ENCODE assay signal across 2 cellular contexts in the genomic region with DNA sequence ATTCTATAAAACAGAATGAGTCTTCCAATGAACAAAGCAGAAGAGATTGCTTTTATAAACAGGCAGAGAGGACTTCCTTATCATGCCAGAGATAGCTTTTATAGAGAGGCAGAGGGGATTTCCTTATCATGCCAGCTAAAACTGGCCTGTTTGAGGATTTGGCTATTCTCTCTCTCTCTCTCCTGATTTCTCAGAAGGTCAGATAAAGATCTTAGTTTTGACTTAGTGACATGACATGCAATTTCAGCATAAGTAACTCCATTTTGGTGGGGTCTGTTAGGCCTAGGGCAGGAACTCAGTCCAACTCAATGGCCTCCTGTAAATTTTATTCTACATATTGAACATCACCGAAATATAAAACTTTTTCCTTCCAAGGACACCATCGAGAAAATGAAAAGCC.
A peak's percentile ranks its signal among the peaks of the same experiment; 100 is the strongest.
TF ChIP-seq lines count a peak whose summit lies in the region.

No MANE protein-coding gene starts in this region.

TF ChIP-seq in SK-N-SH treated with all-trans-retinoic acid at 6 μM for 48 hours, 23 proteins besides CTCF, POLR2A, EP300 and RAD21 (continued from another document):
- TF ChIP-seq, protein P1, sequence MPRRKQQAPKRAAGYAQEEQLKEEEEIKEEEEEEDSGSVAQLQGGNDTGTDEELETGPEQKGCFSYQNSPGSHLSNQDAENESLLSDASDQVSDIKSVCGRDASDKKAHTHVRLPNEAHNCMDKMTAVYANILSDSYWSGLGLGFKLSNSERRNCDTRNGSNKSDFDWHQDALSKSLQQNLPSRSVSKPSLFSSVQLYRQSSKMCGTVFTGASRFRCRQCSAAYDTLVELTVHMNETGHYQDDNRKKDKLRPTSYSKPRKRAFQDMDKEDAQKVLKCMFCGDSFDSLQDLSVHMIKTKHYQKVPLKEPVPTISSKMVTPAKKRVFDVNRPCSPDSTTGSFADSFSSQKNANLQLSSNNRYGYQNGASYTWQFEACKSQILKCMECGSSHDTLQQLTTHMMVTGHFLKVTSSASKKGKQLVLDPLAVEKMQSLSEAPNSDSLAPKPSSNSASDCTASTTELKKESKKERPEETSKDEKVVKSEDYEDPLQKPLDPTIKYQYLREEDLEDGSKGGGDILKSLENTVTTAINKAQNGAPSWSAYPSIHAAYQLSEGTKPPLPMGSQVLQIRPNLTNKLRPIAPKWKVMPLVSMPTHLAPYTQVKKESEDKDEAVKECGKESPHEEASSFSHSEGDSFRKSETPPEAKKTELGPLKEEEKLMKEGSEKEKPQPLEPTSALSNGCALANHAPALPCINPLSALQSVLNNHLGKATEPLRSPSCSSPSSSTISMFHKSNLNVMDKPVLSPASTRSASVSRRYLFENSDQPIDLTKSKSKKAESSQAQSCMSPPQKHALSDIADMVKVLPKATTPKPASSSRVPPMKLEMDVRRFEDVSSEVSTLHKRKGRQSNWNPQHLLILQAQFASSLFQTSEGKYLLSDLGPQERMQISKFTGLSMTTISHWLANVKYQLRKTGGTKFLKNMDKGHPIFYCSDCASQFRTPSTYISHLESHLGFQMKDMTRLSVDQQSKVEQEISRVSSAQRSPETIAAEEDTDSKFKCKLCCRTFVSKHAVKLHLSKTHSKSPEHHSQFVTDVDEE (CRISPR knock-in tag; IDR thresholded peaks at IDR 0.05) = peak; percentile 96
- TF ChIP-seq, protein P2, sequence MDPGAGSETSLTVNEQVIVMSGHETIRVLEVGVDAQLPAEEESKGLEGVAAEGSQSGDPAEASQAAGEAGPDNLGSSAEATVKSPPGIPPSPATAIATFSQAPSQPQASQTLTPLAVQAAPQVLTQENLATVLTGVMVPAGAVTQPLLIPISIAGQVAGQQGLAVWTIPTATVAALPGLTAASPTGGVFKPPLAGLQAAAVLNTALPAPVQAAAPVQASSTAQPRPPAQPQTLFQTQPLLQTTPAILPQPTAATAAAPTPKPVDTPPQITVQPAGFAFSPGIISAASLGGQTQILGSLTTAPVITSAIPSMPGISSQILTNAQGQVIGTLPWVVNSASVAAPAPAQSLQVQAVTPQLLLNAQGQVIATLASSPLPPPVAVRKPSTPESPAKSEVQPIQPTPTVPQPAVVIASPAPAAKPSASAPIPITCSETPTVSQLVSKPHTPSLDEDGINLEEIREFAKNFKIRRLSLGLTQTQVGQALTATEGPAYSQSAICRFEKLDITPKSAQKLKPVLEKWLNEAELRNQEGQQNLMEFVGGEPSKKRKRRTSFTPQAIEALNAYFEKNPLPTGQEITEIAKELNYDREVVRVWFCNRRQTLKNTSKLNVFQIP (CRISPR knock-in tag; IDR thresholded peaks at IDR 0.05; ENCODE audit: borderline replicate concordance, low read depth) = no peak
- no peak for TF ChIP-seq ESRRG (CRISPR knock-in tag; IDR thresholded peaks at IDR 0.05)
- TF ChIP-seq PPARA (CRISPR knock-in tag; IDR thresholded peaks at IDR 0.05; ENCODE audit: borderline replicate concordance) = 0 out of 2 replicates have a peak, but pooled peaks have one; percentile 72
- TF ChIP-seq TCF4 (CRISPR knock-in tag; IDR thresholded peaks at IDR 0.05; ENCODE audit: borderline replicate concordance) = peak; percentile 52
- peak; percentile 96 for TF ChIP-seq SNAI2 (CRISPR knock-in tag; IDR thresholded peaks at IDR 0.05)
- TF ChIP-seq ZC3H10 (CRISPR knock-in tag; IDR thresholded peaks at IDR 0.05) = no peak

TF ChIP-seq in K562, 482 proteins besides CTCF, POLR2A, EP300 and RAD21 (continued from another document and continues in another):
- TF ChIP-seq, protein P3, sequence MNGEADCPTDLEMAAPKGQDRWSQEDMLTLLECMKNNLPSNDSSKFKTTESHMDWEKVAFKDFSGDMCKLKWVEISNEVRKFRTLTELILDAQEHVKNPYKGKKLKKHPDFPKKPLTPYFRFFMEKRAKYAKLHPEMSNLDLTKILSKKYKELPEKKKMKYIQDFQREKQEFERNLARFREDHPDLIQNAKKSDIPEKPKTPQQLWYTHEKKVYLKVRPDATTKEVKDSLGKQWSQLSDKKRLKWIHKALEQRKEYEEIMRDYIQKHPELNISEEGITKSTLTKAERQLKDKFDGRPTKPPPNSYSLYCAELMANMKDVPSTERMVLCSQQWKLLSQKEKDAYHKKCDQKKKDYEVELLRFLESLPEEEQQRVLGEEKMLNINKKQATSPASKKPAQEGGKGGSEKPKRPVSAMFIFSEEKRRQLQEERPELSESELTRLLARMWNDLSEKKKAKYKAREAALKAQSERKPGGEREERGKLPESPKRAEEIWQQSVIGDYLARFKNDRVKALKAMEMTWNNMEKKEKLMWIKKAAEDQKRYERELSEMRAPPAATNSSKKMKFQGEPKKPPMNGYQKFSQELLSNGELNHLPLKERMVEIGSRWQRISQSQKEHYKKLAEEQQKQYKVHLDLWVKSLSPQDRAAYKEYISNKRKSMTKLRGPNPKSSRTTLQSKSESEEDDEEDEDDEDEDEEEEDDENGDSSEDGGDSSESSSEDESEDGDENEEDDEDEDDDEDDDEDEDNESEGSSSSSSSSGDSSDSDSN (IDR thresholded peaks at IDR 0.05; ENCODE audit: borderline replicate concordance in 1 of 2, low read depth in 2 of 2, low read length in 2 of 2) = no peak
- TF ChIP-seq, protein P4, sequence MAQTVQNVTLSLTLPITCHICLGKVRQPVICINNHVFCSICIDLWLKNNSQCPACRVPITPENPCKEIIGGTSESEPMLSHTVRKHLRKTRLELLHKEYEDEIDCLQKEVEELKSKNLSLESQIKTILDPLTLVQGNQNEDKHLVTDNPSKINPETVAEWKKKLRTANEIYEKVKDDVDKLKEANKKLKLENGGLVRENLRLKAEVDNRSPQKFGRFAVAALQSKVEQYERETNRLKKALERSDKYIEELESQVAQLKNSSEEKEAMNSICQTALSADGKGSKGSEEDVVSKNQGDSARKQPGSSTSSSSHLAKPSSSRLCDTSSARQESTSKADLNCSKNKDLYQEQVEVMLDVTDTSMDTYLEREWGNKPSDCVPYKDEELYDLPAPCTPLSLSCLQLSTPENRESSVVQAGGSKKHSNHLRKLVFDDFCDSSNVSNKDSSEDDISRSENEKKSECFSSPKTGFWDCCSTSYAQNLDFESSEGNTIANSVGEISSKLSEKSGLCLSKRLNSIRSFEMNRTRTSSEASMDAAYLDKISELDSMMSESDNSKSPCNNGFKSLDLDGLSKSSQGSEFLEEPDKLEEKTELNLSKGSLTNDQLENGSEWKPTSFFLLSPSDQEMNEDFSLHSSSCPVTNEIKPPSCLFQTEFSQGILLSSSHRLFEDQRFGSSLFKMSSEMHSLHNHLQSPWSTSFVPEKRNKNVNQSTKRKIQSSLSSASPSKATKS (CRISPR knock-in tag; IDR thresholded peaks at IDR 0.05) = 0 out of 2 replicates have a peak, but pooled peaks have one; percentile 68
- peak; percentile 77 for TF ChIP-seq ZNF766 (CRISPR knock-in tag; conservative IDR thresholded peaks at IDR 0.05)
- no peak for TF ChIP-seq MECOM (CRISPR knock-in tag; IDR thresholded peaks at IDR 0.05)
- TF ChIP-seq, protein P5, sequence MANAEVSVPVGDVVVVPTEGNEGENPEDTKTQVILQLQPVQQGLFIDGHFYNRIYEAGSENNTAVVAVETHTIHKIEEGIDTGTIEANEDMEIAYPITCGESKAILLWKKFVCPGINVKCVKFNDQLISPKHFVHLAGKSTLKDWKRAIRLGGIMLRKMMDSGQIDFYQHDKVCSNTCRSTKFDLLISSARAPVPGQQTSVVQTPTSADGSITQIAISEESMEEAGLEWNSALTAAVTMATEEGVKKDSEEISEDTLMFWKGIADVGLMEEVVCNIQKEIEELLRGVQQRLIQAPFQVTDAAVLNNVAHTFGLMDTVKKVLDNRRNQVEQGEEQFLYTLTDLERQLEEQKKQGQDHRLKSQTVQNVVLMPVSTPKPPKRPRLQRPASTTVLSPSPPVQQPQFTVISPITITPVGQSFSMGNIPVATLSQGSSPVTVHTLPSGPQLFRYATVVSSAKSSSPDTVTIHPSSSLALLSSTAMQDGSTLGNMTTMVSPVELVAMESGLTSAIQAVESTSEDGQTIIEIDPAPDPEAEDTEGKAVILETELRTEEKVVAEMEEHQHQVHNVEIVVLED (CRISPR knock-in tag; IDR thresholded peaks at IDR 0.05) = peak; percentile 59; the same call in 1 of the 2 replicates
- TF ChIP-seq, protein P6, sequence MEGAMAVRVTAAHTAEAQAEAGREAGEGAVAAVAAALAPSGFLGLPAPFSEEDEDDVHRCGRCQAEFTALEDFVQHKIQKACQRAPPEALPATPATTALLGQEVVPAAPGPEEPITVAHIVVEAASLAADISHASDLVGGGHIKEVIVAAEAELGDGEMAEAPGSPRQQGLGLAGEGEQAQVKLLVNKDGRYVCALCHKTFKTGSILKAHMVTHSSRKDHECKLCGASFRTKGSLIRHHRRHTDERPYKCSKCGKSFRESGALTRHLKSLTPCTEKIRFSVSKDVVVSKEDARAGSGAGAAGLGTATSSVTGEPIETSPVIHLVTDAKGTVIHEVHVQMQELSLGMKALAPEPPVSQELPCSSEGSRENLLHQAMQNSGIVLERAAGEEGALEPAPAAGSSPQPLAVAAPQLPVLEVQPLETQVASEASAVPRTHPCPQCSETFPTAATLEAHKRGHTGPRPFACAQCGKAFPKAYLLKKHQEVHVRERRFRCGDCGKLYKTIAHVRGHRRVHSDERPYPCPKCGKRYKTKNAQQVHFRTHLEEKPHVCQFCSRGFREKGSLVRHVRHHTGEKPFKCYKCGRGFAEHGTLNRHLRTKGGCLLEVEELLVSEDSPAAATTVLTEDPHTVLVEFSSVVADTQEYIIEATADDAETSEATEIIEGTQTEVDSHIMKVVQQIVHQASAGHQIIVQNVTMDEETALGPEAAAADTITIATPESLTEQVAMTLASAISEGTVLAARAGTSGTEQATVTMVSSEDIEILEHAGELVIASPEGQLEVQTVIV (CRISPR knock-in tag; IDR thresholded peaks at IDR 0.05; ENCODE audit: borderline replicate concordance) = peak; percentile 58; the same call in 1 of the 2 replicates
- 0 out of 2 replicates have a peak, but pooled peaks have one; percentile 53 for TF ChIP-seq ZNF75A (CRISPR knock-in tag; IDR thresholded peaks at IDR 0.05)
- TF ChIP-seq PTRF (tag; IDR thresholded peaks at IDR 0.05) = 0 out of 2 replicates have a peak, but pooled peaks have one; percentile 46
- no peak for TF ChIP-seq BRF1 (IDR thresholded peaks at IDR 0.05; ENCODE audit: borderline replicate concordance, extremely low read depth, insufficient read length)
- no peak for TF ChIP-seq SIN3B (IDR thresholded peaks at IDR 0.05; ENCODE audit: low read depth)
- peak; percentile 89 for TF ChIP-seq SMAD3 (CRISPR knock-in tag; conservative IDR thresholded peaks at IDR 0.05)
- TF ChIP-seq, protein P7, sequence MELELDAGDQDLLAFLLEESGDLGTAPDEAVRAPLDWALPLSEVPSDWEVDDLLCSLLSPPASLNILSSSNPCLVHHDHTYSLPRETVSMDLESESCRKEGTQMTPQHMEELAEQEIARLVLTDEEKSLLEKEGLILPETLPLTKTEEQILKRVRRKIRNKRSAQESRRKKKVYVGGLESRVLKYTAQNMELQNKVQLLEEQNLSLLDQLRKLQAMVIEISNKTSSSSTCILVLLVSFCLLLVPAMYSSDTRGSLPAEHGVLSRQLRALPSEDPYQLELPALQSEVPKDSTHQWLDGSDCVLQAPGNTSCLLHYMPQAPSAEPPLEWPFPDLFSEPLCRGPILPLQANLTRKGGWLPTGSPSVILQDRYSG (tag; conservative IDR thresholded peaks at IDR 0.05; ENCODE audit: low read depth) = peak; percentile 81
- TF ChIP-seq PTBP1 (IDR thresholded peaks at IDR 0.05; ENCODE audit: low read depth, low read length) = no peak
- peak; percentile 59; the same call in 1 of the 2 replicates for TF ChIP-seq ZNF354B (CRISPR knock-in tag; IDR thresholded peaks at IDR 0.05)
- TF ChIP-seq NFIC (IDR thresholded peaks at IDR 0.05) = no peak
- no peak for TF ChIP-seq ZNF146 (CRISPR knock-in tag; IDR thresholded peaks at IDR 0.05; ENCODE audit: unreplicated experiment)
- TF ChIP-seq, protein P8, sequence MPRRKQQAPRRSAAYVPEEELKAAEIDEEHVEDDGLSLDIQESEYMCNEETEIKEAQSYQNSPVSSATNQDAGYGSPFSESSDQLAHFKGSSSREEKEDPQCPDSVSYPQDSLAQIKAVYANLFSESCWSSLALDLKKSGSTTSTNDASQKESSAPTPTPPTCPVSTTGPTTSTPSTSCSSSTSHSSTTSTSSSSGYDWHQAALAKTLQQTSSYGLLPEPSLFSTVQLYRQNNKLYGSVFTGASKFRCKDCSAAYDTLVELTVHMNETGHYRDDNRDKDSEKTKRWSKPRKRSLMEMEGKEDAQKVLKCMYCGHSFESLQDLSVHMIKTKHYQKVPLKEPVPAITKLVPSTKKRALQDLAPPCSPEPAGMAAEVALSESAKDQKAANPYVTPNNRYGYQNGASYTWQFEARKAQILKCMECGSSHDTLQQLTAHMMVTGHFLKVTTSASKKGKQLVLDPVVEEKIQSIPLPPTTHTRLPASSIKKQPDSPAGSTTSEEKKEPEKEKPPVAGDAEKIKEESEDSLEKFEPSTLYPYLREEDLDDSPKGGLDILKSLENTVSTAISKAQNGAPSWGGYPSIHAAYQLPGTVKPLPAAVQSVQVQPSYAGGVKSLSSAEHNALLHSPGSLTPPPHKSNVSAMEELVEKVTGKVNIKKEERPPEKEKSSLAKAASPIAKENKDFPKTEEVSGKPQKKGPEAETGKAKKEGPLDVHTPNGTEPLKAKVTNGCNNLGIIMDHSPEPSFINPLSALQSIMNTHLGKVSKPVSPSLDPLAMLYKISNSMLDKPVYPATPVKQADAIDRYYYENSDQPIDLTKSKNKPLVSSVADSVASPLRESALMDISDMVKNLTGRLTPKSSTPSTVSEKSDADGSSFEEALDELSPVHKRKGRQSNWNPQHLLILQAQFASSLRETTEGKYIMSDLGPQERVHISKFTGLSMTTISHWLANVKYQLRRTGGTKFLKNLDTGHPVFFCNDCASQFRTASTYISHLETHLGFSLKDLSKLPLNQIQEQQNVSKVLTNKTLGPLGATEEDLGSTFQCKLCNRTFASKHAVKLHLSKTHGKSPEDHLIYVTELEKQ (CRISPR knock-in tag; IDR thresholded peaks at IDR 0.05) = 0 out of 2 replicates have a peak, but pooled peaks have one; percentile 53
- peak; percentile 68; the same call in 1 of the 2 replicates for TF ChIP-seq ZNF583 (CRISPR knock-in tag; IDR thresholded peaks at IDR 0.05)
- TF ChIP-seq, protein P9, sequence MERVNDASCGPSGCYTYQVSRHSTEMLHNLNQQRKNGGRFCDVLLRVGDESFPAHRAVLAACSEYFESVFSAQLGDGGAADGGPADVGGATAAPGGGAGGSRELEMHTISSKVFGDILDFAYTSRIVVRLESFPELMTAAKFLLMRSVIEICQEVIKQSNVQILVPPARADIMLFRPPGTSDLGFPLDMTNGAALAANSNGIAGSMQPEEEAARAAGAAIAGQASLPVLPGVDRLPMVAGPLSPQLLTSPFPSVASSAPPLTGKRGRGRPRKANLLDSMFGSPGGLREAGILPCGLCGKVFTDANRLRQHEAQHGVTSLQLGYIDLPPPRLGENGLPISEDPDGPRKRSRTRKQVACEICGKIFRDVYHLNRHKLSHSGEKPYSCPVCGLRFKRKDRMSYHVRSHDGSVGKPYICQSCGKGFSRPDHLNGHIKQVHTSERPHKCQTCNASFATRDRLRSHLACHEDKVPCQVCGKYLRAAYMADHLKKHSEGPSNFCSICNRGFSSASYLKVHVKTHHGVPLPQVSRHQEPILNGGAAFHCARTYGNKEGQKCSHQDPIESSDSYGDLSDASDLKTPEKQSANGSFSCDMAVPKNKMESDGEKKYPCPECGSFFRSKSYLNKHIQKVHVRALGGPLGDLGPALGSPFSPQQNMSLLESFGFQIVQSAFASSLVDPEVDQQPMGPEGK (CRISPR knock-in tag; IDR thresholded peaks at IDR 0.05; ENCODE audit: borderline replicate concordance) = peak; percentile 90
- TF ChIP-seq U2AF2 (optimal IDR thresholded peaks at IDR 0.05; ENCODE audit: low read depth, low read length) = no peak
- TF ChIP-seq, protein P10, sequence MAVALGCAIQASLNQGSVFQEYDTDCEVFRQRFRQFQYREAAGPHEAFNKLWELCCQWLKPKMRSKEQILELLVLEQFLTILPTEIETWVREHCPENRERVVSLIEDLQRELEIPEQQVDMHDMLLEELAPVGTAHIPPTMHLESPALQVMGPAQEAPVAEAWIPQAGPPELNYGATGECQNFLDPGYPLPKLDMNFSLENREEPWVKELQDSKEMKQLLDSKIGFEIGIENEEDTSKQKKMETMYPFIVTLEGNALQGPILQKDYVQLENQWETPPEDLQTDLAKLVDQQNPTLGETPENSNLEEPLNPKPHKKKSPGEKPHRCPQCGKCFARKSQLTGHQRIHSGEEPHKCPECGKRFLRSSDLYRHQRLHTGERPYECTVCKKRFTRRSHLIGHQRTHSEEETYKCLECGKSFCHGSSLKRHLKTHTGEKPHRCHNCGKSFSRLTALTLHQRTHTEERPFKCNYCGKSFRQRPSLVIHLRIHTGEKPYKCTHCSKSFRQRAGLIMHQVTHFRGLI (CRISPR knock-in tag; IDR thresholded peaks at IDR 0.05) = peak; percentile 94
